21 cellular contexts compared by ENCODE assay signal in genomic region chr16:46858151-46858550, GRCh38.
"Had no signal": no experiment of that assay in that cellular context is flagged by ENCODE, and none has a peak within 500 bp of the region (broad histone marks: within the 10 kb centered on the region; RNA-seq: fewer than 3 reads in every experiment).

No MANE protein-coding gene starts in this region.

- H3K27ac Mint-ChIP-seq: activated CD4-positive, alpha-beta T cell treated with anti-CD3 and anti-CD28 coated beads, Interleukin-2, amount 10 ng/mL, durations not matched to agents 24 days and 14 days; activated CD8-positive, alpha-beta memory T cell treated with anti-CD3 and anti-CD28 coated beads, Interleukin-2, amount 10 ng/mL, durations not matched to agents 7 days and 5 days; activated CD8-positive, alpha-beta T cell treated with anti-CD3 and anti-CD28 coated beads for 36 hours; activated naive CD4-positive, alpha-beta T cell treated with anti-CD3 and anti-CD28 coated beads, Interleukin-2, amount 10 ng/mL, durations not matched to agents 7 days and 5 days; activated naive CD8-positive, alpha-beta T cell treated with anti-CD3 and anti-CD28 coated beads, Interleukin-2, amount 50 U/mL, for 24 hours; effector memory CD8-positive, alpha-beta T cell; naive thymus-derived CD4-positive, alpha-beta T cell; neural progenitor cell had no signal

- H3K27ac ChIP-seq: brain microvascular endothelial cell, lower lobe of right lung, neural progenitor cell, VCaP had no signal

- H3K4me3 Mint-ChIP-seq: activated CD4-positive, alpha-beta T cell treated with anti-CD3 and anti-CD28 coated beads, Interleukin-2, amount 10 ng/mL, durations not matched to agents 24 days and 14 days; activated CD8-positive, alpha-beta memory T cell treated with anti-CD3 and anti-CD28 coated beads, Interleukin-2, amount 10 ng/mL, durations not matched to agents 7 days and 5 days; activated CD8-positive, alpha-beta T cell treated with anti-CD3 and anti-CD28 coated beads for 36 hours; activated naive CD4-positive, alpha-beta T cell treated with anti-CD3 and anti-CD28 coated beads, Interleukin-2, amount 10 ng/mL, durations not matched to agents 7 days and 5 days; activated naive CD8-positive, alpha-beta T cell treated with anti-CD3 and anti-CD28 coated beads, Interleukin-2, amount 50 U/mL, for 24 hours; effector memory CD8-positive, alpha-beta T cell; naive thymus-derived CD4-positive, alpha-beta T cell; neural progenitor cell had no signal

- H3K36me3 Mint-ChIP-seq: neural progenitor cell had no signal

- H3K27me3 Mint-ChIP-seq: activated CD8-positive, alpha-beta memory T cell treated with anti-CD3 and anti-CD28 coated beads, Interleukin-2, amount 10 ng/mL, durations not matched to agents 7 days and 5 days; activated CD8-positive, alpha-beta T cell treated with anti-CD3 and anti-CD28 coated beads for 36 hours; activated naive CD4-positive, alpha-beta T cell treated with anti-CD3 and anti-CD28 coated beads, Interleukin-2, amount 10 ng/mL, durations not matched to agents 7 days and 5 days; activated naive CD8-positive, alpha-beta T cell treated with anti-CD3 and anti-CD28 coated beads, Interleukin-2, amount 50 U/mL, for 24 hours; naive thymus-derived CD4-positive, alpha-beta T cell had no signal

- H3K9me3 Mint-ChIP-seq: activated naive CD8-positive, alpha-beta T cell treated with anti-CD3 and anti-CD28 coated beads, Interleukin-2, amount 50 U/mL, for 24 hours; effector memory CD8-positive, alpha-beta T cell had no signal

- H3K36me3 ChIP-seq: brain microvascular endothelial cell, lower lobe of right lung, neural progenitor cell, tibial nerve had no signal

- H3K4me1 ChIP-seq: lower lobe of right lung had no signal

- H3K9me3 ChIP-seq: lower lobe of right lung, tibial nerve had no signal

- ATAC-seq: activated CD4-positive, CD25-positive, alpha-beta regulatory T cell treated with anti-CD3 and anti-CD28 coated beads, Interleukin-2, amount 50 U/mL, for 24 hours; activated naive CD8-positive, alpha-beta T cell treated with anti-CD3 and anti-CD28 coated beads, Interleukin-2, amount 50 U/mL, for 24 hours; effector memory CD8-positive, alpha-beta T cell; lower lobe of right lung; naive thymus-derived CD4-positive, alpha-beta T cell; stimulated activated naive CD8-positive, alpha-beta T cell treated with anti-CD3 and anti-CD28 coated beads, Interleukin-15, Interleukin-2, amounts not matched to agents 100 U/mL and 50 U/mL, for 24 hours had no signal

- H3K4me3 ChIP-seq: lower lobe of right lung, neural progenitor cell, tibial nerve had no signal

- DNase-seq: activated CD8-positive, alpha-beta memory T cell treated with anti-CD3 and anti-CD28 coated beads, Interleukin-2, amount 10 ng/mL, durations not matched to agents 7 days and 5 days; activated effector memory CD4-positive, alpha-beta T cell treated with anti-CD3 and anti-CD28 coated beads, Interleukin-2, amount 50 U/mL, for 16 hours; activated naive CD4-positive, alpha-beta T cell treated with anti-CD3 and anti-CD28 coated beads, Interleukin-2, amount 10 ng/mL, durations not matched to agents 7 days and 5 days; activated naive CD8-positive, alpha-beta T cell treated with anti-CD3 and anti-CD28 coated beads, Interleukin-2, amount 50 U/mL, for 24 hours; activated T-cell treated with anti-CD3 and anti-CD28 coated beads for 4 hours; central memory CD4-positive, alpha-beta T cell; effector memory CD8-positive, alpha-beta T cell; kidney; lower lobe of right lung; mesendoderm; stimulated activated CD4-positive, alpha-beta T cell treated with anti-CD3 and anti-CD28 coated beads, Interleukin-12 subunit alpha, Interleukin-12 subunit beta, amount 100 ng/mL, for 4 hours; stimulated activated CD4-positive, alpha-beta T cell treated with anti-CD3 and anti-CD28 coated beads, Interleukin-4, amount 100 ng/mL, for 4 hours; stimulated activated naive CD8-positive, alpha-beta T cell treated with anti-CD3 and anti-CD28 coated beads, Interleukin-15, Interleukin-2, amounts not matched to agents 100 U/mL and 50 U/mL, for 24 hours had no signal

- H3K27me3 ChIP-seq: brain microvascular endothelial cell, neural progenitor cell, tibial nerve had no signal
